1 cellular context compared by ENCODE assay signal in the genomic region with DNA sequence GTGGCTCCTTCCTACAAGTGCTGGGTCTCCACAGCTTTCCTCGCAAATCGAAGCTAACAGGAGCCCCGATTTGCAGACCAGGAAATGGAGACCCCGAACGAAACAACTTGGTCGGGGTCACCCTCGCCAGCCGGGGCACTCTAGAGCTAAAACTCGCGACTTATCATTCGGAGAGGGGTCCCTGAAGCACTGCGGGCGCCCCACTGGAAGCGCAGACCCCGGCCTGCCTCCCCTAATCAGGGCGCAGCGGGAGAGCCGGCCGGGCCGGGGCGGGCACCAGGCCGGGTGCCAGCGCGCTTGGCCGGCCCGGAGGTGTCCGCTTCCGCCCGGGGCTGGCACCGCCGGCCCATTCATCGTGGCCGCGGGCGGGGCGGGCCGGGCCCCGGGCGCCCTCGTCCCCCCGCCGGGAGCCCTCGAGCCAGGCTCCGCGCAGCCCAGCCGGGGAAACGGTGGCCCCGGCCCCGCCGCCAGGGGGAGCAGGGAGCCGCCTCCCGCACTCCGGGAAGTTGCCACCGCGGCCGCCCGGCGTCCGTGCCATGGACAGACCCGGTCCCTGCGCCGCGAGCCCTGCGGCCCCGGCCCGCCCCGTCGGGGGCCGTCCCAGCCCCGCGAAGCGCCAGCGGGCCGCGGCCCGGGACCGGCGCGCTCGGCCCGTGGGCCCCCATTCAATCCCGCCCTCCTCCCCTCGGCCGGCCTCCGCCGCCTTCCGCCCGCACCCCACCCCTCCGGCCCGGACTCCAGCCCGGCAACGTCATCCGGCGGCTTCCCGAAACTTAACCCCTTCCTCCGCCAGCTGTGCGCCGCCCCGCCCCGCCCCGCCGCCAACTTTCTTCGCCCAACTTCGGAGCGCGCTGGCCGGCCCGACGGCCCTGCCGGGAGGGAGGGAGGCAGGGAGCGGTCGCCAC.
TF ChIP-seq lines count a peak whose summit lies in the region.

No MANE protein-coding gene starts in this region.

TF ChIP-seq in IMR-90, 13 proteins besides CTCF, POLR2A, EP300 and RAD21:
- TF ChIP-seq NFE2L2 (IDR thresholded peaks at IDR 0.05; ENCODE audit: low read depth, low read length) (no peak), BHLHE40 (IDR thresholded peaks at IDR 0.05; ENCODE audit: low read depth, low read length) (no peak), SMC3 (IDR thresholded peaks at IDR 0.05; ENCODE audit: low read depth, low read length) (peak; percentile 80), RFX5 (IDR thresholded peaks at IDR 0.05; ENCODE audit: low read depth, low read length) (no peak), RCOR1 (IDR thresholded peaks at IDR 0.05; ENCODE audit: insufficient replicate concordance, low read length) (no peak), MAZ (IDR thresholded peaks at IDR 0.05; ENCODE audit: borderline replicate concordance, low read depth, low read length) (0 out of 2 replicates have a peak, but pooled peaks have one; percentile 25), CEBPB (IDR thresholded peaks at IDR 0.05; ENCODE audit: low read depth, low read length) (no peak), MAFK (IDR thresholded peaks at IDR 0.05; ENCODE audit: low read depth, low read length) (no peak), FOS (IDR thresholded peaks at IDR 0.05; ENCODE audit: low read depth, low read length) (no peak), CHD1 (IDR thresholded peaks at IDR 0.05; ENCODE audit: low read depth, low read length) (no peak), MXI1 (IDR thresholded peaks at IDR 0.05; ENCODE audit: borderline replicate concordance, low read depth, low read length) (peak; percentile 45; the same call in 1 of the 2 replicates)
- TF ChIP-seq, protein P1, sequence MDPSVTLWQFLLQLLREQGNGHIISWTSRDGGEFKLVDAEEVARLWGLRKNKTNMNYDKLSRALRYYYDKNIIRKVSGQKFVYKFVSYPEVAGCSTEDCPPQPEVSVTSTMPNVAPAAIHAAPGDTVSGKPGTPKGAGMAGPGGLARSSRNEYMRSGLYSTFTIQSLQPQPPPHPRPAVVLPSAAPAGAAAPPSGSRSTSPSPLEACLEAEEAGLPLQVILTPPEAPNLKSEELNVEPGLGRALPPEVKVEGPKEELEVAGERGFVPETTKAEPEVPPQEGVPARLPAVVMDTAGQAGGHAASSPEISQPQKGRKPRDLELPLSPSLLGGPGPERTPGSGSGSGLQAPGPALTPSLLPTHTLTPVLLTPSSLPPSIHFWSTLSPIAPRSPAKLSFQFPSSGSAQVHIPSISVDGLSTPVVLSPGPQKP (IDR thresholded peaks at IDR 0.05; ENCODE audit: borderline replicate concordance, low read depth, low read length) = no peak
- TF ChIP-seq, protein P2, sequence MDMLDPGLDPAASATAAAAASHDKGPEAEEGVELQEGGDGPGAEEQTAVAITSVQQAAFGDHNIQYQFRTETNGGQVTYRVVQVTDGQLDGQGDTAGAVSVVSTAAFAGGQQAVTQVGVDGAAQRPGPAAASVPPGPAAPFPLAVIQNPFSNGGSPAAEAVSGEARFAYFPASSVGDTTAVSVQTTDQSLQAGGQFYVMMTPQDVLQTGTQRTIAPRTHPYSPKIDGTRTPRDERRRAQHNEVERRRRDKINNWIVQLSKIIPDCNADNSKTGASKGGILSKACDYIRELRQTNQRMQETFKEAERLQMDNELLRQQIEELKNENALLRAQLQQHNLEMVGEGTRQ (IDR thresholded peaks at IDR 0.05; ENCODE audit: low read depth, low read length) = no peak
TF ChIP-seq in IMR-90: peak in this region for 3.
